Comparison of ENCODE assay signal across 11 cellular contexts in genomic region chr10:100569687-100570517, GRCh38.
DNase-seq lines count a peak whose midpoint lies in the region; ATAC-seq, FAIRE-seq and TF ChIP-seq lines count a peak whose summit lies in the region.
"Had no signal": no experiment of that assay in that cellular context is flagged by ENCODE, and none has a peak within 500 bp of the region (broad histone marks: within the 10 kb centered on the region; RNA-seq: fewer than 3 reads in every experiment).

No MANE protein-coding gene starts in this region.

- peaks cover 10% of the 10 kb centered on the region for H3K27me3 Mint-ChIP-seq in stimulated activated naive CD8-positive, alpha-beta T cell treated with anti-CD3 and anti-CD28 coated beads, Interleukin-15, amount 100 ng/mL, for 72 hours

- TF ChIP-seq CTCF in astrocyte of the spinal cord (IDR thresholded peaks at IDR 0.05; ENCODE audit: low read depth, low read length): peak; percentile 9

- in situ Hi-C loops in astrocyte of the spinal cord (cut with HindIII; ENCODE audit: low sequenced_read_pairs): no loop called here

- peak; percentile 56 for ATAC-seq in stimulated activated naive CD8-positive, alpha-beta T cell treated with anti-CD3 and anti-CD28 coated beads, Interleukin-15, amount 100 ng/mL, for 72 hours
- no peak for ATAC-seq in stimulated activated naive CD8-positive, alpha-beta T cell treated with anti-CD3 and anti-CD28 coated beads, Interleukin-15, Interleukin-2, amounts not matched to agents 100 U/mL and 50 U/mL, for 24 hours
- ATAC-seq in GM21367 (IDR thresholded peaks at IDR 0.05; ENCODE audit: unreplicated experiment): no peak
- ATAC-seq in GM21447 (IDR thresholded peaks at IDR 0.05; ENCODE audit: unreplicated experiment): no peak
- ATAC-seq: gastroesophageal sphincter had no signal

- peak in 1 of 2 donors; percentile 26 for DNase-seq in stimulated activated naive CD8-positive, alpha-beta T cell treated with anti-CD3 and anti-CD28 coated beads, Interleukin-15, amount 100 ng/mL, for 72 hours
- no peak for DNase-seq in stimulated activated naive CD8-positive, alpha-beta T cell treated with anti-CD3 and anti-CD28 coated beads, Interleukin-15, Interleukin-2, amounts not matched to agents 100 U/mL and 50 U/mL, for 24 hours
- DNase-seq in astrocyte of the spinal cord (ENCODE audit: low read depth, low spot score) (no peak), kidney tubule cell (ENCODE audit: low spot score) (peak; percentile 22), NCI-H446 treated with DMSO at 0.1 percent for 48 hours (lab: John Stamatoyannopoulos, UW) (no peak), GM19239 (ENCODE audit: insufficient read length, low spot score) (no peak)
- DNase-seq: NCI-H510A treated with DMSO at 0.1 percent for 48 hours, substantia nigra had no signal

- no peak overlapping the region for H3K4me3 ChIP-seq in astrocyte of the spinal cord (ENCODE audit: low read depth, low read length)
- H3K4me3 ChIP-seq: gastroesophageal sphincter had no signal

- H3K9me3 Mint-ChIP-seq in stimulated activated naive CD8-positive, alpha-beta T cell treated with anti-CD3 and anti-CD28 coated beads, Interleukin-15, amount 100 ng/mL, for 72 hours: no peaks in the 10 kb centered on the region

- H3K27ac Mint-ChIP-seq in stimulated activated naive CD8-positive, alpha-beta T cell treated with anti-CD3 and anti-CD28 coated beads, Interleukin-15, amount 100 ng/mL, for 72 hours: no peak overlapping the region

- no peak overlapping the region for H3K4me3 Mint-ChIP-seq in stimulated activated naive CD8-positive, alpha-beta T cell treated with anti-CD3 and anti-CD28 coated beads, Interleukin-15, amount 100 ng/mL, for 72 hours

- H3K4me1 Mint-ChIP-seq in stimulated activated naive CD8-positive, alpha-beta T cell treated with anti-CD3 and anti-CD28 coated beads, Interleukin-15, amount 100 ng/mL, for 72 hours: no peaks in the 10 kb centered on the region

- no peak for FAIRE-seq in GM19239 (lab: Jason Lieb, UNC)
